Comparison of ENCODE assay signal across 17 cellular contexts in the genomic region with DNA sequence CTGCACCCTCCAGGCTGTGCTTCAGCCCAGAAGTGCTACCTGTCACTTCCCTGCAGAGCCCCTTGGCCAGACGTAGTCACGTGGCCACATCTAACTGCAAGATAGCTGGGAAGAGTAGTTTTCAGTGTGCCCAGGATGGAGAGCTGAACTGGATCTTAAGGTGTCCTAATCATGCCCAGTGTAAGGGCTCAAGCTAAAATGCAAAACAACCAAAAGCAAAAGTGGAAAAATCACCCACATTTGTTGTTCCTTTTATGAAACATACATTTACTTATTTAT.
"Had no signal": no experiment of that assay in that cellular context is flagged by ENCODE, and none has a peak within 500 bp of the region (broad histone marks: within the 10 kb centered on the region; RNA-seq: fewer than 3 reads in every experiment).

No MANE protein-coding gene starts in this region.

- H3K4me3 ChIP-seq: gastrocnemius medialis, heart left ventricle, lower lobe of right lung, ovary, right lobe of liver, thoracic aorta, upper lobe of right lung had no signal

- H3K36me3 ChIP-seq: gastrocnemius medialis, heart left ventricle, lower lobe of right lung, ovary, right lobe of liver, thoracic aorta, upper lobe of right lung had no signal

- FAIRE-seq: bronchial epithelial cell had no signal

- DNase-seq: activated CD4-positive, alpha-beta T cell treated with anti-CD3 and anti-CD28 coated beads, Interleukin-2, amount 50 U/mL, for 4 hours; activated naive CD4-positive, alpha-beta T cell treated with anti-CD3 and anti-CD28 coated beads for 36 hours; activated naive CD8-positive, alpha-beta T cell treated with anti-CD3 and anti-CD28 coated beads, Interleukin-2, amount 50 U/mL, for 24 hours; activated T-cell treated with anti-CD3 and anti-CD28 coated beads for 4 hours; dermis blood vessel endothelial cell; effector memory CD8-positive, alpha-beta T cell; immature natural killer cell; lower lobe of right lung; midbrain; ovary; right lobe of liver; stimulated activated CD4-positive, alpha-beta T cell treated with anti-CD3 and anti-CD28 coated beads, Interleukin-1b, Interleukin-23, amount 100 ng/mL, for 48 hours; upper lobe of right lung had no signal

- H3K27ac Mint-ChIP-seq: activated naive CD4-positive, alpha-beta T cell treated with anti-CD3 and anti-CD28 coated beads for 36 hours; activated naive CD8-positive, alpha-beta T cell treated with anti-CD3 and anti-CD28 coated beads, Interleukin-2, amount 50 U/mL, for 24 hours; effector memory CD8-positive, alpha-beta T cell; immature natural killer cell had no signal

- H3K27me3 ChIP-seq: gastrocnemius medialis, heart left ventricle, ovary, right lobe of liver, upper lobe of right lung had no signal

- H3K4me1 Mint-ChIP-seq: activated naive CD8-positive, alpha-beta T cell treated with anti-CD3 and anti-CD28 coated beads, Interleukin-2, amount 50 U/mL, for 24 hours; immature natural killer cell had no signal

- H3K36me3 Mint-ChIP-seq: immature natural killer cell had no signal

- H3K4me1 ChIP-seq: gastrocnemius medialis, lower lobe of right lung, upper lobe of right lung had no signal

- H3K4me3 Mint-ChIP-seq: activated naive CD4-positive, alpha-beta T cell treated with anti-CD3 and anti-CD28 coated beads for 36 hours; activated naive CD8-positive, alpha-beta T cell treated with anti-CD3 and anti-CD28 coated beads, Interleukin-2, amount 50 U/mL, for 24 hours; effector memory CD8-positive, alpha-beta T cell; immature natural killer cell had no signal

- H3K9me3 Mint-ChIP-seq: activated naive CD4-positive, alpha-beta T cell treated with anti-CD3 and anti-CD28 coated beads for 36 hours; activated naive CD8-positive, alpha-beta T cell treated with anti-CD3 and anti-CD28 coated beads, Interleukin-2, amount 50 U/mL, for 24 hours; effector memory CD8-positive, alpha-beta T cell had no signal

- H3K27ac ChIP-seq: gastrocnemius medialis, heart left ventricle, lower lobe of right lung, ovary, right lobe of liver, thoracic aorta, upper lobe of right lung had no signal

- H3K9me3 ChIP-seq: gastrocnemius medialis, heart left ventricle, lower lobe of right lung, ovary, right lobe of liver, thoracic aorta, upper lobe of right lung had no signal
